Comparison of ENCODE assay signal across 1 cellular context in genomic region chr3:52723935-52724334, GRCh38.
TF ChIP-seq lines count a peak whose summit lies in the region.

No MANE protein-coding gene starts in this region.

TF ChIP-seq in HepG2, 621 proteins besides CTCF, POLR2A, EP300 and RAD21:
- TF ChIP-seq CSRNP2 (CRISPR knock-in tag; conservative IDR thresholded peaks at IDR 0.05; ENCODE audit: low read depth) (no peak), TGIF2 (CRISPR knock-in tag; IDR thresholded peaks at IDR 0.05) (no peak), ZNF670 (CRISPR knock-in tag; IDR thresholded peaks at IDR 0.05; ENCODE audit: borderline replicate concordance) (no peak), MZF1 (CRISPR knock-in tag; IDR thresholded peaks at IDR 0.05; ENCODE audit: borderline replicate concordance) (no peak), ATF7 (IDR thresholded peaks at IDR 0.05) (no peak), ATF7 (CRISPR knock-in tag; IDR thresholded peaks at IDR 0.05) (no peak), ZNF207 (IDR thresholded peaks at IDR 0.05; ENCODE audit: borderline replicate concordance) (no peak), FLYWCH1 (CRISPR knock-in tag; IDR thresholded peaks at IDR 0.05) (no peak), ZNF205 (CRISPR knock-in tag; IDR thresholded peaks at IDR 0.05) (no peak), KDM4B (CRISPR knock-in tag; IDR thresholded peaks at IDR 0.05) (no peak), DPF2 (CRISPR knock-in tag; IDR thresholded peaks at IDR 0.05; ENCODE audit: borderline replicate concordance, low read depth) (no peak), MBNL3 (CRISPR knock-in tag; conservative IDR thresholded peaks at IDR 0.05) (no peak), ZBTB42 (CRISPR knock-in tag; IDR thresholded peaks at IDR 0.05) (no peak), YEATS4 (CRISPR knock-in tag; IDR thresholded peaks at IDR 0.05; ENCODE audit: borderline replicate concordance) (no peak), NRL (CRISPR knock-in tag; IDR thresholded peaks at IDR 0.05; ENCODE audit: borderline replicate concordance) (no peak), RXRA (CRISPR knock-in tag; IDR thresholded peaks at IDR 0.05) (no peak), ZNF713 (CRISPR knock-in tag; IDR thresholded peaks at IDR 0.05) (no peak), ZNF597 (CRISPR knock-in tag; IDR thresholded peaks at IDR 0.05) (no peak)
